Comparison of ENCODE assay signal across 19 cellular contexts in the genomic region with DNA sequence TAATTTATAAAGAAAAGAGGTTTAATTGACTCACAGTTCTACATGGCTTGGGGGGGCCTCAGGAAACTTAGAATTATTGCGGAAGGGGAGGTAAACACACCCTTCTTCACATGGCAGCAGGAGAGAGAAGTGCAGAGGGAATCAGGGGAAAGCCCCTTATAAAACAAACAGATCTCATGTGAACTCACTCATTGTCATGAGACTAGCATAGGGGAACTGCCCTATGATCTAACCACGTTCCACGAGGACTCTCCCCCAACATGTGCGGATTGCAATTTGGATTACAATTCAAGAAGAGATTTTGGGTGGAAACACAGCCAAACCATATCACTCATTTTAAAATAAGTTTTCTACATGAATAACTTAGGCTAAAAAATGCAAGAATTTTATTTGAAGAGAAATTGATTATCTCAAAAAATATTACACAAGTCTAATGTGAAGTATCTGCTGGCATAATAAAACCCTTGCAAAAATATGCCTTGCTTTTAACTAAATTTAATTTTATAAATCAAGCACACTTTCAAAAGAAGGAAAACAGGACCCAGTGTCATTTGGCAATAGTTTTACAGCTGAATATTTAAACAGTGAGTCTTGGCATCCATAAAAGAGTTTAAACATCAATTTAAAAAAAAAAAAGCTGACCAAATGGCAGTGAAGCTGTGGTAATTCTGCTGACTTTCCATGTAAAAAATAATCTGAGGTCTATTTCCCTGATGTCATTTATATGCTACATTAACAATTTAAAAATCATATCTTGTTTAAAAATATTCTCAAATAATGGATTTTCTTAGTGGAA.
DNase-seq lines count a peak whose midpoint lies in the region; ATAC-seq, FAIRE-seq and TF ChIP-seq lines count a peak whose summit lies in the region.
"Had no signal": no experiment of that assay in that cellular context is flagged by ENCODE, and none has a peak within 500 bp of the region (broad histone marks: within the 10 kb centered on the region; RNA-seq: fewer than 3 reads in every experiment).

No MANE protein-coding gene starts in this region.

- TF ChIP-seq CTCF in left lung (IDR thresholded peaks at IDR 0.05) (no peak), uterus (IDR thresholded peaks at IDR 0.05) (no peak)

- H3K27ac ChIP-seq in left lung = no peak overlapping the region
- H3K27ac ChIP-seq in uterus = peak overlapping the region; percentile 39 to 52
- H3K27ac ChIP-seq: RWPE1 had no signal

- H3K36me3 ChIP-seq in left lung (no peaks in the 10 kb centered on the region), uterus (no peaks in the 10 kb centered on the region)

- FAIRE-seq in colon (lab: Jason Lieb, UNC) = peak; percentile 28
- FAIRE-seq: GM12891, GM18507 had no signal

- TF ChIP-seq POLR2A in uterus (IDR thresholded peaks at IDR 0.05) = no peak

- DNase-seq in EH (ENCODE audit: low read depth) = peak; percentile 40
- DNase-seq in left lung = no peak
- DNase-seq in uterus = no peak
- no peak for DNase-seq in GDM1 (lab: John Stamatoyannopoulos, UW)
- DNase-seq in HUDEP-2 (lab: John Stamatoyannopoulos, UW; ENCODE audit: unreplicated experiment in 76 of 76) = no peak
- DNase-seq in activated CD4-positive, alpha-beta T cell treated with anti-CD3 and anti-CD28 coated beads, Interleukin-2, amount 50 U/mL, for 4 hours = no peak
- DNase-seq: ACHN; CD8-positive, alpha-beta T cell; DMS79; KBM-7; NCI-H1436; NCI-H2029; NCI-H2171; NCI-H774 had no signal

- ATAC-seq in left lung = peak; percentile 27
- ATAC-seq: CD8-positive, alpha-beta T cell; GM23338 had no signal

- H3K27me3 ChIP-seq in left lung (no peaks in the 10 kb centered on the region), uterus (no peaks in the 10 kb centered on the region)

- H3K4me3 ChIP-seq in left lung = no peak overlapping the region
- H3K4me3 ChIP-seq in uterus = no peak overlapping the region
- H3K4me3 ChIP-seq: GM23338 had no signal

- H3K4me1 ChIP-seq in left lung = no peaks in the 10 kb centered on the region
- H3K4me1 ChIP-seq in uterus = no peaks in the 10 kb centered on the region

- intact Hi-C loops in left lung (cut with DNase I) = no loop called here
- intact Hi-C loops in uterus (cut with DNase I; ENCODE audit: low total_unique reads) = no loop called here

- H3K9me3 ChIP-seq in left lung (peaks cover 0 to 24% of the 10 kb centered on the region in 2 donors), uterus (no peaks in the 10 kb centered on the region)

Comparison
In these comparisons a context has a peak if more than half of its experiments do, and no peak if none do; other contexts are left out.
1. H3K27ac ChIP-seq: peak in uterus (2 of 2); none in left lung (0 of 2).